Comparison of ENCODE assay signal across 1 cellular context in the genomic region with DNA sequence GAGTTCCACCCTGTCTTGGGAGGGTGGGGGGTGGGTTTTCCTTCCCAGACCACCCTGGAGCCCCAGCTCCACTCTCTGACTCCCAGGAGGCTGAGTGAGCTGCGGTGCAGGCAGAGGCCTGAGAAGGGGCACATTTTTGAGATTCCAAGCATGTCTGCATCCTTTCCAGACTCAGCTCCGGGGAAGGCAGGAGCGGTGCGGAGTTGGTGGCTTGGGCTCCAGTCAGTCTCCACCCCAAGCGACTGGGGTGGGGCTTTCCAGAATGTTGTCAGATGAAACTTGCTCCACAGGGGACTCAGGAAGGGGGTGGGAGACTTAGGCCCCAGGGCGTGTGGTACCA.
TF ChIP-seq lines count a peak whose summit lies in the region.

No MANE protein-coding gene starts in this region.

TF ChIP-seq in GM23338, 12 proteins besides CTCF, POLR2A, EP300 and RAD21 (continued from another document):
- TF ChIP-seq, protein P1, sequence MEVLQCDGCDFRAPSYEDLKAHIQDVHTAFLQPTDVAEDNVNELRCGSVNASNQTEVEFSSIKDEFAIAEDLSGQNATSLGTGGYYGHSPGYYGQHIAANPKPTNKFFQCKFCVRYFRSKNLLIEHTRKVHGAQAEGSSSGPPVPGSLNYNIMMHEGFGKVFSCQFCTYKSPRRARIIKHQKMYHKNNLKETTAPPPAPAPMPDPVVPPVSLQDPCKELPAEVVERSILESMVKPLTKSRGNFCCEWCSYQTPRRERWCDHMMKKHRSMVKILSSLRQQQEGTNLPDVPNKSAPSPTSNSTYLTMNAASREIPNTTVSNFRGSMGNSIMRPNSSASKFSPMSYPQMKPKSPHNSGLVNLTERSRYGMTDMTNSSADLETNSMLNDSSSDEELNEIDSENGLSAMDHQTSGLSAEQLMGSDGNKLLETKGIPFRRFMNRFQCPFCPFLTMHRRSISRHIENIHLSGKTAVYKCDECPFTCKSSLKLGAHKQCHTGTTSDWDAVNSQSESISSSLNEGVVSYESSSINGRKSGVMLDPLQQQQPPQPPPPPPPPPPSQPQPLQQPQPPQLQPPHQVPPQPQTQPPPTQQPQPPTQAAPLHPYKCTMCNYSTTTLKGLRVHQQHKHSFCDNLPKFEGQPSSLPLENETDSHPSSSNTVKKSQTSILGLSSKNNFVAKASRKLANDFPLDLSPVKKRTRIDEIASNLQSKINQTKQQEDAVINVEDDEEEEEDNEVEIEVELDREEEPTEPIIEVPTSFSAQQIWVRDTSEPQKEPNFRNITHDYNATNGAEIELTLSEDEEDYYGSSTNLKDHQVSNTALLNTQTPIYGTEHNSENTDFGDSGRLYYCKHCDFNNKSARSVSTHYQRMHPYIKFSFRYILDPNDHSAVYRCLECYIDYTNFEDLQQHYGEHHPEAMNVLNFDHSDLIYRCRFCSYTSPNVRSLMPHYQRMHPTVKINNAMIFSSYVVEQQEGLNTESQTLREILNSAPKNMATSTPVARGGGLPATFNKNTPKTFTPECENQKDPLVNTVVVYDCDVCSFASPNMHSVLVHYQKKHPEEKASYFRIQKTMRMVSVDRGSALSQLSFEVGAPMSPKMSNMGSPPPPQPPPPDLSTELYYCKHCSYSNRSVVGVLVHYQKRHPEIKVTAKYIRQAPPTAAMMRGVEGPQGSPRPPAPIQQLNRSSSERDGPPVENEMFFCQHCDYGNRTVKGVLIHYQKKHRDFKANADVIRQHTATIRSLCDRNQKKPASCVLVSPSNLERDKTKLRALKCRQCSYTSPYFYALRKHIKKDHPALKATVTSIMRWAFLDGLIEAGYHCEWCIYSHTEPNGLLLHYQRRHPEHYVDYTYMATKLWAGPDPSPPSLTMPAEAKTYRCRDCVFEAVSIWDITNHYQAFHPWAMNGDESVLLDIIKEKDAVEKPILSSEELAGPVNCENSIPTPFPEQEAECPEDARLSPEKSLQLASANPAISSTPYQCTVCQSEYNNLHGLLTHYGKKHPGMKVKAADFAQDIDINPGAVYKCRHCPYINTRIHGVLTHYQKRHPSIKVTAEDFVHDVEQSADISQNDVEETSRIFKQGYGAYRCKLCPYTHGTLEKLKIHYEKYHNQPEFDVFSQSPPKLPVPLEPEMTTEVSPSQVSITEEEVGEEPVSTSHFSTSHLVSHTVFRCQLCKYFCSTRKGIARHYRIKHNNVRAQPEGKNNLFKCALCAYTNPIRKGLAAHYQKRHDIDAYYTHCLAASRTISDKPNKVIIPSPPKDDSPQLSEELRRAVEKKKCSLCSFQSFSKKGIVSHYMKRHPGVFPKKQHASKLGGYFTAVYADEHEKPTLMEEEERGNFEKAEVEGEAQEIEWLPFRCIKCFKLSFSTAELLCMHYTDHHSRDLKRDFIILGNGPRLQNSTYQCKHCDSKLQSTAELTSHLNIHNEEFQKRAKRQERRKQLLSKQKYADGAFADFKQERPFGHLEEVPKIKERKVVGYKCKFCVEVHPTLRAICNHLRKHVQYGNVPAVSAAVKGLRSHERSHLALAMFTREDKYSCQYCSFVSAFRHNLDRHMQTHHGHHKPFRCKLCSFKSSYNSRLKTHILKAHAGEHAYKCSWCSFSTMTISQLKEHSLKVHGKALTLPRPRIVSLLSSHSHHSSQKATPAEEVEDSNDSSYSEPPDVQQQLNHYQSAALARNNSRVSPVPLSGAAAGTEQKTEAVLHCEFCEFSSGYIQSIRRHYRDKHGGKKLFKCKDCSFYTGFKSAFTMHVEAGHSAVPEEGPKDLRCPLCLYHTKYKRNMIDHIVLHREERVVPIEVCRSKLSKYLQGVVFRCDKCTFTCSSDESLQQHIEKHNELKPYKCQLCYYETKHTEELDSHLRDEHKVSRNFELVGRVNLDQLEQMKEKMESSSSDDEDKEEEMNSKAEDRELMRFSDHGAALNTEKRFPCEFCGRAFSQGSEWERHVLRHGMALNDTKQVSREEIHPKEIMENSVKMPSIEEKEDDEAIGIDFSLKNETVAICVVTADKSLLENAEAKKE (CRISPR knock-in tag; IDR thresholded peaks at IDR 0.05) = peak; percentile 84
- TF ChIP-seq POLR2AphosphoS5 (IDR thresholded peaks at IDR 0.05; ENCODE audit: low read depth) = no peak
